1 cellular context compared by ENCODE assay signal in genomic region chr13:27168086-27168485, GRCh38.
TF ChIP-seq lines count a peak whose summit lies in the region.

No MANE protein-coding gene starts in this region.

TF ChIP-seq in K562, 482 proteins besides CTCF, POLR2A, EP300 and RAD21 (continued from another document):
- TF ChIP-seq ZNF785 (CRISPR knock-in tag; IDR thresholded peaks at IDR 0.05) (no peak), SMC3 (conservative IDR thresholded peaks at IDR 0.05; ENCODE audit: insufficient read depth, low read depth, low read length) (no peak), ZNF143 (CRISPR knock-in tag; IDR thresholded peaks at IDR 0.05) (no peak), NCOA6 (IDR thresholded peaks at IDR 0.05) (no peak)
